ENCODE assay signal across 29 cellular contexts in the genomic region with DNA sequence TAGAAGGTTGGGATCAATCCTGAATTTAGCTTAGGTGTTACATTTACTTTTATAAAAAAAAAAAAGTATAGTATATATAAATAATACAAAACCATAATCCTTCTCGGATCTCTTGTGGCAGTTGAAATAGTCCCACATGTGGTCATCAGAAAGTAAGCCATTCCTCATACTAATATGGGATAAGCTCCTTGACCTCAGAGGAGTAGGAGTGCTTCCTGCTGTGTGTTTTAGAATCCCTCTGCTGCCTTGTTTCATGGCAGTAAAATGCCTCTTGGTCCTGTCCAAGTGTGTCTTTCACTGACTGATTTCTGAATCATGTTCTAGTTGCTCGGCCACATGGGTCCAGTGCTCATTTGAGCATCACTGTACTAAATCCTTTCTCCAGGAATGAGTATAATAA.
"Had no signal": no experiment of that assay in that cellular context is flagged by ENCODE, and none has a peak within 500 bp of the region (broad histone marks: within the 10 kb centered on the region; RNA-seq: fewer than 3 reads in every experiment).

No MANE protein-coding gene starts in this region.

- H3K4me1 Mint-ChIP-seq: activated naive CD4-positive, alpha-beta T cell treated with anti-CD3 and anti-CD28 coated beads, Interleukin-2, amount 50 U/mL, for 24 hours; activated naive CD8-positive, alpha-beta T cell treated with anti-CD3 and anti-CD28 coated beads, Interleukin-2, amount 10 ng/mL, durations not matched to agents 7 days and 5 days; activated T-helper 17 cell treated with anti-CD3 and anti-CD28 coated beads, Interleukin-2, amount 50 U/mL, for 72 hours; T-cell had no signal

- H3K27ac ChIP-seq: breast epithelium, PC-9, RWPE1, SK-N-MC, WERI-Rb-1 had no signal

- H3K9me3 Mint-ChIP-seq: activated CD8-positive, alpha-beta T cell treated with anti-CD3 and anti-CD28 coated beads for 36 hours; activated T-helper 17 cell treated with anti-CD3 and anti-CD28 coated beads, Interleukin-2, amount 50 U/mL, for 72 hours; T-cell had no signal

- H3K36me3 ChIP-seq: breast epithelium, WERI-Rb-1 had no signal

- H3K27ac Mint-ChIP-seq: activated CD8-positive, alpha-beta T cell treated with anti-CD3 and anti-CD28 coated beads for 36 hours; activated naive CD4-positive, alpha-beta T cell treated with anti-CD3 and anti-CD28 coated beads, Interleukin-2, amount 50 U/mL, for 24 hours; activated naive CD8-positive, alpha-beta T cell treated with anti-CD3 and anti-CD28 coated beads, Interleukin-2, amount 10 ng/mL, durations not matched to agents 7 days and 5 days; activated T-cell treated with anti-CD3 and anti-CD28 coated beads, Interleukin-2, amount 50 U/mL, for 72 hours; activated T-helper 17 cell treated with anti-CD3 and anti-CD28 coated beads, Interleukin-2, amount 50 U/mL, for 72 hours; T-cell had no signal

- H3K4me3 Mint-ChIP-seq: activated CD8-positive, alpha-beta T cell treated with anti-CD3 and anti-CD28 coated beads for 36 hours; activated naive CD4-positive, alpha-beta T cell treated with anti-CD3 and anti-CD28 coated beads, Interleukin-2, amount 50 U/mL, for 24 hours; activated naive CD8-positive, alpha-beta T cell treated with anti-CD3 and anti-CD28 coated beads, Interleukin-2, amount 10 ng/mL, durations not matched to agents 7 days and 5 days; activated T-cell treated with anti-CD3 and anti-CD28 coated beads, Interleukin-2, amount 50 U/mL, for 72 hours; activated T-helper 17 cell treated with anti-CD3 and anti-CD28 coated beads, Interleukin-2, amount 50 U/mL, for 72 hours; T-cell had no signal

- H3K4me2 ChIP-seq: PC-9 had no signal

- H3K4me3 ChIP-seq: body of pancreas, breast epithelium, PC-9, SK-N-MC had no signal

- H3K4me1 ChIP-seq: breast epithelium had no signal

- H3K27me3 ChIP-seq: body of pancreas, breast epithelium had no signal

- H3K27me3 Mint-ChIP-seq: activated CD8-positive, alpha-beta T cell treated with anti-CD3 and anti-CD28 coated beads for 36 hours; activated naive CD4-positive, alpha-beta T cell treated with anti-CD3 and anti-CD28 coated beads, Interleukin-2, amount 50 U/mL, for 24 hours; activated T-helper 17 cell treated with anti-CD3 and anti-CD28 coated beads, Interleukin-2, amount 50 U/mL, for 72 hours had no signal

- DNase-seq: activated CD4-positive, alpha-beta T cell treated with anti-CD3 and anti-CD28 coated beads for 1 hour; activated CD4-positive, alpha-beta T cell treated with anti-CD3 and anti-CD28 coated beads for 48 hours; activated CD4-positive, CD25-positive, alpha-beta regulatory T cell; activated CD8-positive, alpha-beta T cell treated with anti-CD3 and anti-CD28 coated beads for 36 hours; activated gamma-delta T cell; activated naive CD4-positive, alpha-beta T cell treated with Interleukin-2 at 50 U/mL for 16 hours; activated naive CD8-positive, alpha-beta T cell treated with anti-CD3 and anti-CD28 coated beads, Interleukin-2, amount 10 ng/mL, durations not matched to agents 7 days and 5 days; activated T-cell treated with anti-CD3 and anti-CD28 coated beads, Interleukin-2, amount 50 U/mL, for 1 hour; activated T-cell treated with anti-CD3 and anti-CD28 coated beads, Interleukin-2, amount 50 U/mL, for 72 hours; amygdala; body of pancreas; cerebellar nuclear complex; Kasumi-1; KG1; MM.1S; MV-4-11; NCI-H226; NCI-H446 treated with DMSO at 0.1 percent for 48 hours; PC-9; Right ventricle myocardium superior; T-cell; T-helper 2 cell; T-helper 9 cell; WERI-Rb-1 had no signal

- H2AFZ ChIP-seq: PC-9 had no signal

- H3K36me3 Mint-ChIP-seq: activated naive CD4-positive, alpha-beta T cell treated with anti-CD3 and anti-CD28 coated beads, Interleukin-2, amount 50 U/mL, for 24 hours; activated naive CD8-positive, alpha-beta T cell treated with anti-CD3 and anti-CD28 coated beads, Interleukin-2, amount 10 ng/mL, durations not matched to agents 7 days and 5 days; T-cell had no signal

- H3K9me3 ChIP-seq: body of pancreas, breast epithelium had no signal
